1 cellular context compared by ENCODE assay signal in genomic region chr5:96297867-96298266, GRCh38.
TF ChIP-seq lines count a peak whose summit lies in the region.

No MANE protein-coding gene starts in this region.

TF ChIP-seq in HepG2, 621 proteins besides CTCF, POLR2A, EP300 and RAD21 (continued from another document and continues in another):
- no peak for TF ChIP-seq ZNF280B (CRISPR knock-in tag; IDR thresholded peaks at IDR 0.05; ENCODE audit: borderline replicate concordance)
- TF ChIP-seq ZNF577 (CRISPR knock-in tag; IDR thresholded peaks at IDR 0.05; ENCODE audit: borderline replicate concordance, low read depth) = no peak
- TF ChIP-seq ZNF207 (IDR thresholded peaks at IDR 0.05; ENCODE audit: borderline replicate concordance) = no peak
- TF ChIP-seq ZNF761 (CRISPR knock-in tag; conservative IDR thresholded peaks at IDR 0.05) = no peak
- peak; percentile 94 for TF ChIP-seq TRIM24 (CRISPR knock-in tag; IDR thresholded peaks at IDR 0.05)
- no peak for TF ChIP-seq BRD4 (CRISPR knock-in tag; IDR thresholded peaks at IDR 0.05)
- TF ChIP-seq ZNF34 (CRISPR knock-in tag; IDR thresholded peaks at IDR 0.05; ENCODE audit: borderline replicate concordance) = no peak
- TF ChIP-seq ZBTB46 (CRISPR knock-in tag; IDR thresholded peaks at IDR 0.05; ENCODE audit: borderline replicate concordance) = no peak
- peak; percentile 91 for TF ChIP-seq ELF3 (CRISPR knock-in tag; IDR thresholded peaks at IDR 0.05)
- no peak for TF ChIP-seq ZNF713 (CRISPR knock-in tag; IDR thresholded peaks at IDR 0.05)
- TF ChIP-seq SMAD3 (CRISPR knock-in tag; IDR thresholded peaks at IDR 0.05) = peak; percentile 95
- TF ChIP-seq MAF1 (CRISPR knock-in tag; IDR thresholded peaks at IDR 0.05; ENCODE audit: borderline replicate concordance) = no peak
- TF ChIP-seq ZNF264 (CRISPR knock-in tag; IDR thresholded peaks at IDR 0.05) = peak; percentile 67; the same call in 1 of the 2 replicates
- no peak for TF ChIP-seq ZNF678 (CRISPR knock-in tag; IDR thresholded peaks at IDR 0.05)
- TF ChIP-seq SRY (CRISPR knock-in tag; IDR thresholded peaks at IDR 0.05) = no peak
- no peak for TF ChIP-seq ETV6 (CRISPR knock-in tag; conservative IDR thresholded peaks at IDR 0.05)
- peak; percentile 94 for TF ChIP-seq HOXA5 (CRISPR knock-in tag; IDR thresholded peaks at IDR 0.05)
- TF ChIP-seq TCF7 (IDR thresholded peaks at IDR 0.05; ENCODE audit: low read depth) = peak; percentile 83
- peak; percentile 84; the same call in 1 of the 2 replicates for TF ChIP-seq EHMT2 (IDR thresholded peaks at IDR 0.05; ENCODE audit: borderline replicate concordance, low read depth, low read length)
- TF ChIP-seq MEF2D (CRISPR knock-in tag; IDR thresholded peaks at IDR 0.05) = 0 out of 2 replicates have a peak, but pooled peaks have one; percentile 69
- peak; percentile 50; the same call in 1 of the 2 replicates for TF ChIP-seq ATF7 (IDR thresholded peaks at IDR 0.05)
- no peak; the same call in 1 of the 2 replicates for TF ChIP-seq ATF7 (CRISPR knock-in tag; IDR thresholded peaks at IDR 0.05)
- TF ChIP-seq CBFB (CRISPR knock-in tag; IDR thresholded peaks at IDR 0.05) = peak; percentile 72; the same call in 1 of the 2 replicates
- no peak for TF ChIP-seq JUNB (CRISPR knock-in tag; IDR thresholded peaks at IDR 0.05; ENCODE audit: borderline replicate concordance)
- no peak for TF ChIP-seq ISX (CRISPR knock-in tag; conservative IDR thresholded peaks at IDR 0.05)
- no peak for TF ChIP-seq ZHX1 (CRISPR knock-in tag; IDR thresholded peaks at IDR 0.05; ENCODE audit: low read depth)
- no peak for TF ChIP-seq MXD3 (CRISPR knock-in tag; IDR thresholded peaks at IDR 0.05)
- TF ChIP-seq CCAR2 (optimal IDR thresholded peaks at IDR 0.05; ENCODE audit: low read depth, low read length) = no peak
- TF ChIP-seq USF2 (IDR thresholded peaks at IDR 0.05; ENCODE audit: low read depth, low read length) = no peak
- no peak for TF ChIP-seq USF2 (CRISPR knock-in tag; IDR thresholded peaks at IDR 0.05; ENCODE audit: borderline replicate concordance)
- peak; percentile 72; the same call in 1 of the 2 replicates for TF ChIP-seq ZNF503 (CRISPR knock-in tag; IDR thresholded peaks at IDR 0.05)
- no peak for TF ChIP-seq RAD51 (IDR thresholded peaks at IDR 0.05; ENCODE audit: borderline replicate concordance)
- peak; percentile 53 for TF ChIP-seq SMYD3 (CRISPR knock-in tag; IDR thresholded peaks at IDR 0.05)
- TF ChIP-seq SIN3B (IDR thresholded peaks at IDR 0.05; ENCODE audit: low read length) = no peak
- TF ChIP-seq ATM (IDR thresholded peaks at IDR 0.05; ENCODE audit: borderline replicate concordance) = peak; percentile 21; the same call in 1 of the 2 replicates
- TF ChIP-seq ZNF335 (CRISPR knock-in tag; IDR thresholded peaks at IDR 0.05) = peak; percentile 48; the same call in 1 of the 2 replicates
- no peak for TF ChIP-seq ZNF724P (CRISPR knock-in tag; IDR thresholded peaks at IDR 0.05; ENCODE audit: borderline replicate concordance)
- no peak for TF ChIP-seq THAP8 (CRISPR knock-in tag; IDR thresholded peaks at IDR 0.05; ENCODE audit: borderline replicate concordance)
- no peak for TF ChIP-seq ATAD3A (CRISPR knock-in tag; IDR thresholded peaks at IDR 0.05)
- TF ChIP-seq ZNF543 (CRISPR knock-in tag; IDR thresholded peaks at IDR 0.05) = no peak
- TF ChIP-seq GRHL1 (CRISPR knock-in tag; conservative IDR thresholded peaks at IDR 0.05) = no peak
- no peak for TF ChIP-seq E2F1 (CRISPR knock-in tag; IDR thresholded peaks at IDR 0.05)
- no peak for TF ChIP-seq ZBTB1 (CRISPR knock-in tag; IDR thresholded peaks at IDR 0.05; ENCODE audit: borderline replicate concordance)
- TF ChIP-seq CENPBD1 (CRISPR knock-in tag; IDR thresholded peaks at IDR 0.05; ENCODE audit: borderline replicate concordance, low read depth) = no peak
- TF ChIP-seq ATF4 (CRISPR knock-in tag; IDR thresholded peaks at IDR 0.05) = peak in 1 of 2 experiments; percentile 97; a peak in 2 of 4 replicates
- TF ChIP-seq ZNF101 (CRISPR knock-in tag; IDR thresholded peaks at IDR 0.05; ENCODE audit: borderline replicate concordance, low read depth) = no peak
